Comparison of ENCODE assay signal across 18 cellular contexts in genomic region chr10:65500716-65501115, GRCh38.
DNase-seq lines count a peak whose midpoint lies in the region; ATAC-seq, FAIRE-seq and TF ChIP-seq lines count a peak whose summit lies in the region.
"Had no signal": no experiment of that assay in that cellular context is flagged by ENCODE, and none has a peak within 500 bp of the region (broad histone marks: within the 10 kb centered on the region; RNA-seq: fewer than 3 reads in every experiment).

No MANE protein-coding gene starts in this region.

- peak overlapping the region; percentile 83 for H3K27ac ChIP-seq in OCI-LY3 (ENCODE audit: low read length)
- no peak overlapping the region for H3K27ac ChIP-seq in GM12878 (ENCODE audit: control insufficient read depth, insufficient read depth)
- H3K27ac ChIP-seq in left ventricle myocardium inferior (replicated peaks), result no peak overlapping the region
- H3K27ac ChIP-seq: GM23248 had no signal

- POLR2A ChIA-PET in GM12878 (lab: Charles Lee), result no interaction called here

- H3K36me3 ChIP-seq in OCI-LY3 (replicated peaks; ENCODE audit: low read depth, low read length) (peaks cover 7% of the 10 kb centered on the region), GM12878 (ENCODE audit: control insufficient read depth in 2 of 2, insufficient read depth in 2 of 2, low read length in 1 of 2) (no peaks in the 10 kb centered on the region), left ventricle myocardium inferior (no peaks in the 10 kb centered on the region)
- H3K36me3 ChIP-seq: BE2C, HAP-1 had no signal

- H3K9me3 ChIP-seq in OCI-LY3 (ENCODE audit: insufficient read depth, low read length) (no peaks in the 10 kb centered on the region), GM12878 (replicated peaks; ENCODE audit: control insufficient read depth, insufficient read depth, low read length) (no peaks in the 10 kb centered on the region), left ventricle myocardium inferior (replicated peaks) (no peaks in the 10 kb centered on the region)
- H3K9me3 ChIP-seq: BE2C, HAP-1 had no signal

- peak overlapping the region; percentile 79 for H2AFZ ChIP-seq in OCI-LY3 (ENCODE audit: low read depth, low read length)
- H2AFZ ChIP-seq in GM12878 (ENCODE audit: control insufficient read depth, low read depth, low read length), result no peak overlapping the region
- H2AFZ ChIP-seq: GM23248 had no signal

- no peak for DNase-seq in GM12878 (ENCODE audit: low read depth, low spot score)
- DNase-seq in activated CD4-positive, CD25-positive, alpha-beta regulatory T cell treated with anti-CD3 and anti-CD28 coated beads, Interleukin-2, amount 50 U/mL, for 72 hours, result no peak
- DNase-seq in left ventricle myocardium inferior, result no peak
- DNase-seq: ACHN; BE2C; C1 segment of cervical spinal cord; CD4-positive, alpha-beta T cell; DMS79 treated with DMSO at 0.1 percent for 48 hours; GF-D8; GM23248; KG1 had no signal

- H3K79me2 ChIP-seq in OCI-LY3 (ENCODE audit: low read length) (no peaks in the 10 kb centered on the region), GM12878 (ENCODE audit: control insufficient read depth, insufficient read depth, low read length) (no peaks in the 10 kb centered on the region)

- H3K4me1 ChIP-seq in OCI-LY3 (ENCODE audit: low read length), result peaks cover 19% of the 10 kb centered on the region
- no peaks in the 10 kb centered on the region for H3K4me1 ChIP-seq in GM12878 (ENCODE audit: control insufficient read depth, insufficient read depth, low read length)
- no peaks in the 10 kb centered on the region for H3K4me1 ChIP-seq in left ventricle myocardium inferior
- H3K4me1 ChIP-seq: BE2C had no signal

- no peak for TF ChIP-seq CTCF in OCI-LY3 (IDR thresholded peaks at IDR 0.05; ENCODE audit: low read depth, low read length)
- TF ChIP-seq CTCF in GM12878 (IDR thresholded peaks at IDR 0.05 in 2 of 3, conservative IDR thresholded peaks at IDR 0.05 in 1 of 3; ENCODE audit: control insufficient read depth in 2 of 3, extremely low read depth in 1 of 3, insufficient read depth in 1 of 3, low read depth in 3 of 3, low read length in 3 of 3), result no peak
- TF ChIP-seq CTCF in left ventricle myocardium inferior (IDR thresholded peaks at IDR 0.05; ENCODE audit: borderline replicate concordance), result no peak

- H3K4me3 ChIP-seq in OCI-LY3 (ENCODE audit: low read length) (peak overlapping the region; percentile 44), GM12878 (no peak overlapping the region), left ventricle myocardium inferior (no peak overlapping the region)
- H3K4me3 ChIP-seq: GM23248, HAP-1 had no signal

- H3K9ac ChIP-seq in OCI-LY3 (ENCODE audit: low read length) (peak overlapping the region; percentile 57), GM12878 (ENCODE audit: control insufficient read depth, insufficient read depth, low read length) (no peak overlapping the region)
- H3K9ac ChIP-seq: GM23248 had no signal

- no peaks in the 10 kb centered on the region for H4K20me1 ChIP-seq in OCI-LY3 (ENCODE audit: insufficient read depth, low read length)
- no peaks in the 10 kb centered on the region for H4K20me1 ChIP-seq in GM12878 (ENCODE audit: control insufficient read depth, insufficient read depth)

- peak; percentile 22 for ATAC-seq in GM18868 (IDR thresholded peaks at IDR 0.05; ENCODE audit: unreplicated experiment)
- ATAC-seq in GM19463 (IDR thresholded peaks at IDR 0.05; ENCODE audit: unreplicated experiment), result peak; percentile 22
- ATAC-seq in GM12878, result peak; percentile 56
- ATAC-seq in HG03460 (IDR thresholded peaks at IDR 0.05; ENCODE audit: unreplicated experiment), result no peak

- no peaks in the 10 kb centered on the region for H3K27me3 ChIP-seq in OCI-LY3 (ENCODE audit: low read depth, low read length)
- no peaks in the 10 kb centered on the region for H3K27me3 ChIP-seq in GM12878 (replicated peaks in 1 of 2; ENCODE audit: control insufficient read depth in 2 of 2, insufficient read depth in 2 of 2, low read length in 1 of 2)
- no peaks in the 10 kb centered on the region for H3K27me3 ChIP-seq in left ventricle myocardium inferior (ENCODE audit: low read depth)
- H3K27me3 ChIP-seq: BE2C had no signal

- RAD21 ChIA-PET in GM12878 (lab: Charles Lee; ENCODE audit: unreplicated experiment), result no interaction called here

- 0% methylated on average over 1 of the region's 1 CpG for WGBS in GM12878 (ENCODE audit: insufficient coverage, insufficient replicate concordance, low lambda C conversion rate, missing lambda C conversion rate)

- intact Hi-C loops in GM12878 (cut with micrococcal nuclease; ENCODE audit: unreplicated experiment) (loop anchor here (10.0 kb wide), 1 partner anchor 394 kb away; no protein-coding TSS in a partner anchor), left ventricle myocardium inferior (cut with micrococcal nuclease) (no loop called here)

- no peak for FAIRE-seq in GM12878 (lab: Jason Lieb, UNC)
- FAIRE-seq: A204.1, D721Med had no signal

- in situ Hi-C loops in GM12878 (cut with MboI), result no loop called here

- no TSS peak for BruUV-seq in GM12878 (replicated peaks; lab: Mats Ljungman, UMichigan)

- SMC1A ChIA-PET in GM12878 (lab: Charles Lee; ENCODE audit: uncharacterized antibody, unreplicated experiment), result interaction anchor here (1.4 kb wide), 1 partner anchor 69 kb away, joined by 3 read pairs; no protein-coding TSS in a partner anchor

- no peak for TF ChIP-seq POLR2A in GM12878 (IDR thresholded peaks at IDR 0.05; ENCODE audit: low read depth, low read length)

- CTCF ChIA-PET in GM12878 (lab: Yijun Ruan, JAX), result no interaction called here

- peak overlapping the region; percentile 64 for H3K4me2 ChIP-seq in OCI-LY3 (ENCODE audit: low read length)
- H3K4me2 ChIP-seq in GM12878 (ENCODE audit: control insufficient read depth, insufficient read depth), result no peak overlapping the region

- TF ChIP-seq RAD21 in GM12878 (IDR thresholded peaks at IDR 0.05; ENCODE audit: insufficient read depth, low read depth, low read length), result no peak

- no peak for TF ChIP-seq EP300 in GM12878 (IDR thresholded peaks at IDR 0.05; ENCODE audit: borderline replicate concordance in 1 of 2, control insufficient read depth in 1 of 2, low read depth in 2 of 2, low read length in 2 of 2)

TF ChIP-seq in GM12878, 131 proteins besides CTCF, POLR2A, EP300 and RAD21:
- TF ChIP-seq CBFB (IDR thresholded peaks at IDR 0.05; ENCODE audit: low read depth) (no peak), SUPT20H (IDR thresholded peaks at IDR 0.05; ENCODE audit: borderline replicate concordance, control insufficient read depth, low read depth, low read length) (no peak), ZNF384 (IDR thresholded peaks at IDR 0.05; ENCODE audit: borderline replicate concordance, low read depth, low read length) (no peak), ZBED1 (IDR thresholded peaks at IDR 0.05; ENCODE audit: borderline replicate concordance) (no peak), SIN3A (IDR thresholded peaks at IDR 0.05; ENCODE audit: low read depth, low read length) (no peak), JUND (IDR thresholded peaks at IDR 0.05; ENCODE audit: low read depth, low read length) (no peak), E2F4 (IDR thresholded peaks at IDR 0.05; ENCODE audit: low read depth, low read length) (no peak), SPI1 (IDR thresholded peaks at IDR 0.05; ENCODE audit: borderline replicate concordance, insufficient read depth, low read depth, low read length) (no peak), EZH2 (IDR thresholded peaks at IDR 0.05; ENCODE audit: borderline replicate concordance, control insufficient read depth, low read depth, low read length) (no peak), SMAD1 (IDR thresholded peaks at IDR 0.05; ENCODE audit: low read depth, partially characterized antibody) (no peak), CHD2 (IDR thresholded peaks at IDR 0.05; ENCODE audit: borderline replicate concordance, low read depth, low read length) (no peak), WRNIP1 (IDR thresholded peaks at IDR 0.05; ENCODE audit: borderline replicate concordance, low read depth, low read length) (no peak), PAX8 (IDR thresholded peaks at IDR 0.05) (no peak)
